Comparison of ENCODE assay signal across 13 cellular contexts in the genomic region with DNA sequence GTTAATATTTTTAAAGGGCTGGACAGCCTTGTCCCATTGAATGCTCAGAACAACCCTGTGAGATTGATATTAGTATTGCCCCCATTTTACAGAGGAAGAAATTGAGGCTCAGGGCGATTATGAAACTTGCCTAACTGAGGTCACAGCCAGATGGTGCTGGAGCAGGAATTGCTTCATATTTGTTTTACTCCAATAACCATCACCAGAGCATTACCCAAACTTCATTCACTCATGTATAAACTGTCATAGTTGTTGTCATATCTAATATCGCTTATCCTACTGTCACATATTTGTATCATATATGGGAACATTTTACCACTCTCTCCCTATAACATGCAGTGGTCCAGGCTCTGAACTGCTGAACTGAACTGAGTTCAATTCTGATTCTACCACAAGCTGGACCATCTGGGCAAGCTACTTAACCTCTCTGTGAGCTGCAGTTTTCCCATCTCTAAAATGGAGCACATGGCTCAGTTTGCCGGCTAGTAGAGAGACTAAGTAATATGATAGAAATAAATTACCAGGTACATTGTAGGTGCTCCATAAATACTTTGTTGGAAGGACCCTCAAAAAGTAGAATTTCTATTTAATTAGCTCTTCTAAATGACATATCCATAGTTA.
"Had no signal": no experiment of that assay in that cellular context is flagged by ENCODE, and none has a peak within 500 bp of the region (broad histone marks: within the 10 kb centered on the region; RNA-seq: fewer than 3 reads in every experiment).

No MANE protein-coding gene starts in this region.

- H3K36me3 Mint-ChIP-seq: mesothelial cell of epicardium had no signal

- H3K4me3 Mint-ChIP-seq: activated CD4-positive, alpha-beta T cell treated with anti-CD3 and anti-CD28 coated beads, Interleukin-2, amount 10 ng/mL, durations not matched to agents 24 days and 14 days; activated T-helper 1 cell treated with anti-CD3 and anti-CD28 coated beads, Interleukin-12 subunit alpha, Interleukin-12 subunit beta, Interleukin-2, Interleukin-4 antibody, amounts not matched to agents 30 ng/mL and 10 ng/mL and 1 ng/mL, durations not matched to agents 14 hours and 24 hours and 36 hours; mesothelial cell of epicardium; stimulated activated naive CD8-positive, alpha-beta T cell treated with anti-CD3 and anti-CD28 coated beads, Interleukin-15, amount 100 ng/mL, for 72 hours had no signal

- DNase-seq: activated CD4-positive, alpha-beta T cell treated with anti-CD3 and anti-CD28 coated beads, Interleukin-2, amount 10 ng/mL, durations not matched to agents 24 days and 14 days; activated CD4-positive, CD25-positive, alpha-beta regulatory T cell; activated CD8-positive, alpha-beta memory T cell treated with anti-CD3 and anti-CD28 coated beads for 24 hours; activated naive CD4-positive, alpha-beta T cell treated with Interleukin-2 at 50 U/mL for 16 hours; adrenal gland; left colon; spleen; stimulated activated naive CD8-positive, alpha-beta T cell treated with anti-CD3 and anti-CD28 coated beads, Interleukin-15, amount 100 ng/mL, for 72 hours; testis had no signal

- H3K9me3 ChIP-seq: adrenal gland, spleen, testis had no signal

- H3K36me3 ChIP-seq: adrenal gland, spleen had no signal

- H3K27ac Mint-ChIP-seq: activated CD4-positive, alpha-beta T cell treated with anti-CD3 and anti-CD28 coated beads, Interleukin-2, amount 10 ng/mL, durations not matched to agents 24 days and 14 days; activated T-helper 1 cell treated with anti-CD3 and anti-CD28 coated beads, Interleukin-12 subunit alpha, Interleukin-12 subunit beta, Interleukin-2, Interleukin-4 antibody, amounts not matched to agents 30 ng/mL and 10 ng/mL and 1 ng/mL, durations not matched to agents 14 hours and 24 hours and 36 hours; stimulated activated naive CD8-positive, alpha-beta T cell treated with anti-CD3 and anti-CD28 coated beads, Interleukin-15, amount 100 ng/mL, for 72 hours had no signal

- ATAC-seq: sciatic nerve; stimulated activated naive CD8-positive, alpha-beta T cell treated with anti-CD3 and anti-CD28 coated beads, Interleukin-15, amount 100 ng/mL, for 72 hours had no signal

- H3K27ac ChIP-seq: adrenal gland had no signal

- H3K4me3 ChIP-seq: adrenal gland, lung, spleen, testis had no signal

- H3K9me3 Mint-ChIP-seq: activated CD4-positive, alpha-beta T cell treated with anti-CD3 and anti-CD28 coated beads, Interleukin-2, amount 10 ng/mL, durations not matched to agents 24 days and 14 days; activated T-helper 1 cell treated with anti-CD3 and anti-CD28 coated beads, Interleukin-12 subunit alpha, Interleukin-12 subunit beta, Interleukin-2, Interleukin-4 antibody, amounts not matched to agents 30 ng/mL and 10 ng/mL and 1 ng/mL, durations not matched to agents 14 hours and 24 hours and 36 hours; mesothelial cell of epicardium; stimulated activated naive CD8-positive, alpha-beta T cell treated with anti-CD3 and anti-CD28 coated beads, Interleukin-15, amount 100 ng/mL, for 72 hours had no signal

- H3K27me3 Mint-ChIP-seq: activated CD4-positive, alpha-beta T cell treated with anti-CD3 and anti-CD28 coated beads, Interleukin-2, amount 10 ng/mL, durations not matched to agents 24 days and 14 days; stimulated activated naive CD8-positive, alpha-beta T cell treated with anti-CD3 and anti-CD28 coated beads, Interleukin-15, amount 100 ng/mL, for 72 hours had no signal

- H3K27me3 ChIP-seq: adrenal gland, spleen, testis had no signal
